In genomic region chr1:5770981-5771765, GRCh38 we compare ENCODE assay signal across 12 cellular contexts.
DNase-seq lines count a peak whose midpoint lies in the region; ATAC-seq and TF ChIP-seq lines count a peak whose summit lies in the region.
"Had no signal": no experiment of that assay in that cellular context is flagged by ENCODE, and none has a peak within 500 bp of the region (broad histone marks: within the 10 kb centered on the region; RNA-seq: fewer than 3 reads in every experiment).

No MANE protein-coding gene starts in this region.

- DNase-seq in GDM1 (lab: John Stamatoyannopoulos, UW) (peak; percentile 38), NCI-H510A (lab: John Stamatoyannopoulos, UW) (peak; percentile 76), choroid plexus epithelial cell (ENCODE audit: low read depth) (peak; percentile 2), osteoblast (ENCODE audit: insufficient read length, low spot score, missing footprints) (peak; percentile 57), NCI-H1105 treated with DMSO at 0.1 percent for 48 hours (lab: John Stamatoyannopoulos, UW) (no peak)
- DNase-seq: activated naive CD4-positive, alpha-beta T cell treated with anti-CD3 and anti-CD28 coated beads, Interleukin-2, amount 50 U/mL, for 16 hours; tibial artery had no signal

- no peaks in the 10 kb centered on the region for H3K9me3 ChIP-seq in osteoblast (ENCODE audit: low read depth, low read length)
- H3K9me3 ChIP-seq: tibial artery had no signal

- no peak overlapping the region for H3K4me2 ChIP-seq in osteoblast (ENCODE audit: insufficient read depth, low read length)

- no peaks in the 10 kb centered on the region for H4K20me1 ChIP-seq in osteoblast (ENCODE audit: insufficient read depth, low read length)

- ATAC-seq in HG03139 (IDR thresholded peaks at IDR 0.05; ENCODE audit: unreplicated experiment): no peak
- ATAC-seq in HG02840 (IDR thresholded peaks at IDR 0.05; ENCODE audit: low FRiP score, unreplicated experiment): no peak
- ATAC-seq in HG03457 (IDR thresholded peaks at IDR 0.05; ENCODE audit: unreplicated experiment): no peak
- ATAC-seq: esophagus mucosa had no signal

- H3K79me2 ChIP-seq in osteoblast (ENCODE audit: insufficient read depth, low read length): no peaks in the 10 kb centered on the region

- TF ChIP-seq CTCF in choroid plexus epithelial cell (conservative IDR thresholded peaks at IDR 0.05; ENCODE audit: low read depth, low read length) (no peak), osteoblast (IDR thresholded peaks at IDR 0.05; ENCODE audit: extremely low read depth, low read depth, low read length) (no peak)

- H3K36me3 ChIP-seq in osteoblast (ENCODE audit: insufficient read depth, low read length): no peaks in the 10 kb centered on the region
- H3K36me3 ChIP-seq: tibial artery had no signal

- H3K4me3 ChIP-seq in choroid plexus epithelial cell (ENCODE audit: low read depth, low read length) (no peak overlapping the region), osteoblast (ENCODE audit: insufficient read depth, low read length) (no peak overlapping the region)
- H3K4me3 ChIP-seq: lung, tibial artery had no signal

- H3K4me1 ChIP-seq in osteoblast (ENCODE audit: insufficient read depth, low read length): no peaks in the 10 kb centered on the region
- H3K4me1 ChIP-seq: tibial artery had no signal

- H2AFZ ChIP-seq in osteoblast (ENCODE audit: low read length): no peak overlapping the region

- H3K27ac ChIP-seq in osteoblast (ENCODE audit: low read depth, low read length): no peak overlapping the region
- H3K27ac ChIP-seq: tibial artery had no signal

- no peaks in the 10 kb centered on the region for H3K27me3 ChIP-seq in osteoblast (ENCODE audit: insufficient read depth, low read length)
